19 cellular contexts compared by ENCODE assay signal in the genomic region with DNA sequence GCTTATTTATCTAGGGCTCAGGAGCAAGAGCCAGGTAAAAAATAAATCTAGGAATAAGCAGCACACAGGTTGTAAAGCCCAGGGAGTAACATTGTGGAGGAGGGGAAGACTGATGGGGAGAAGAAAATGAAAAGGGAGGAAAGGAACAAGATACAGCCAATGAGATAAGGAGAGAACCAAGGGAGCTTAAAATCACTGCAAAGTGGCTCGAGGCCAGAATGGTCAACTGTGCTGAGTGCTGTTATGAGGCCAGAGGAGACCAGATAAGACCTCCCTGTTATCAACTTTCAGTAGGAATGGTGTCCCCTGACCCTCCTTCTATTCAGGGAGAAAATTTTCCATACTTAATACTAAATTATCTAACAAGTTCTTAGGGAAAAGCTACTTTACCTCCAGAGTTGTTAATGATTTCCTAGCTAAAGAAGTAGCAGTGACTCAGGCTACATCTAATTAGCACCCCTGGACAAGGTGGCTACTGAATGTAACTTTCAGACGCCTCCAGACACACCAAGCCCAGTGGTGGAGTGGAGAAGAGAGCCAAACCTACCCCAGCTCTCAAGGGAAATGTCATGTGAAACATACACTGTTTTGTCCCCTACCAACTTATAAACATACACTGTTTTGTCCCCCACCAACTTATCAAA. TPM values are rescaled to one million over a fixed set of nuclear protein-coding genes. Genes with fewer than 3 reads are reported as not detected.
DNase-seq lines count a peak whose midpoint lies in the region; ATAC-seq, FAIRE-seq and TF ChIP-seq lines count a peak whose summit lies in the region.
"Had no signal": no experiment of that assay in that cellular context is flagged by ENCODE, and none has a peak within 500 bp of the region (broad histone marks: within the 10 kb centered on the region; RNA-seq: fewer than 3 reads in every experiment).

No MANE protein-coding gene starts in this region.

- peak overlapping the region; percentile 17 for H3K4me2 ChIP-seq in A549

- H3K4me3 ChIP-seq in A549 (no peak overlapping the region), mesodermal cell (ENCODE audit: extremely low read depth, insufficient read depth, low read length, poor library complexity, severe bottlenecking) (no peak overlapping the region)

- no peak for FAIRE-seq in A549 (lab: Jason Lieb, UNC)

- POLR2A ChIA-PET in A549 (lab: Yijun Ruan, JAX) = interaction anchor here (1.0 kb wide), 1 partner anchor 26 kb away, joined by 5 read pairs; the partner anchor contains the start of gene ENAH

- peak overlapping the region in 1 of 2 experiments; percentile 12; a peak in 2 of 6 replicates for H3K27ac ChIP-seq in A549
- peak overlapping the region; percentile 58 for H3K27ac ChIP-seq in epithelial cell of prostate
- peak overlapping the region; percentile 38 for H3K27ac ChIP-seq in mesodermal cell (ENCODE audit: low read depth, low read length, severe bottlenecking)

- H3K4me1 ChIP-seq in A549 = peaks cover 52% of the 10 kb centered on the region
- peaks cover 3% of the 10 kb centered on the region for H3K4me1 ChIP-seq in mesodermal cell (ENCODE audit: control insufficient read depth, insufficient read depth, low read length, poor library complexity, severe bottlenecking)

- ATAC-seq in A549 (peak in 1 of 2 experiments; percentile 62; a peak in 3 of 6 replicates), GM19023 (IDR thresholded peaks at IDR 0.05; ENCODE audit: unreplicated experiment) (no peak), GM18909 (IDR thresholded peaks at IDR 0.05; ENCODE audit: poor library complexity, unreplicated experiment) (no peak)
- ATAC-seq: activated CD4-positive, CD25-positive, alpha-beta regulatory T cell treated with anti-CD3 and anti-CD28 coated beads, Interleukin-2, amount 50 U/mL, for 24 hours; Panc1 had no signal

- no peak for TF ChIP-seq CTCF in A549 (IDR thresholded peaks at IDR 0.05)

- DNase-seq in A549 (ENCODE audit: low read depth in 1 of 2, low spot score in 1 of 2) = no peak
- DNase-seq in NCI-H226 = peak; percentile 24
- no peak for DNase-seq in epithelial cell of prostate (ENCODE audit: low read depth, low spot score)
- DNase-seq in activated gamma-delta T cell (lab: John Stamatoyannopoulos, UW) = no peak
- DNase-seq in stimulated activated CD4-positive, alpha-beta T cell treated with anti-CD3 and anti-CD28 coated beads, Interleukin-4, amount 100 ng/mL, for 4 hours = no peak
- DNase-seq: activated CD8-positive, alpha-beta memory T cell treated with anti-CD3 and anti-CD28 coated beads, Interleukin-2, amount 50 U/mL, for 4 hours; activated naive CD4-positive, alpha-beta T cell treated with anti-CD3 and anti-CD28 coated beads for 36 hours; islet precursor cell; KG1; NCI-H1436 treated with DMSO at 0.1 percent for 48 hours; NCI-H510A treated with DMSO at 0.1 percent for 48 hours; retina; stimulated activated CD4-positive, alpha-beta T cell treated with anti-CD3 and anti-CD28 coated beads, Interleukin-2, amount 100 ng/mL, for 48 hours; T-helper 1 cell had no signal

- CTCF ChIA-PET in A549 (lab: Yijun Ruan, JAX) = interaction anchor here (0.9 to 1.5 kb wide), 5 partner anchors 14 to 218 kb away, joined by 3 to 4 read pairs (median 4); no protein-coding TSS in a partner anchor

- no peak for TF ChIP-seq POLR2A in A549 (IDR thresholded peaks at IDR 0.05; ENCODE audit: low read length)

- TF ChIP-seq EP300 in A549 (IDR thresholded peaks at IDR 0.05) = no peak

- H3K9me3 ChIP-seq in A549 (no peaks in the 10 kb centered on the region), mesodermal cell (ENCODE audit: control insufficient read depth, low read length) (no peaks in the 10 kb centered on the region)

- 65% methylated on average over 2 of the region's 2 CpGs for WGBS in A549 (ENCODE audit: missing lambda C conversion rate)
- 45 to 47% methylated on average over 2 of the region's 2 CpGs for WGBS in mesodermal cell (ENCODE audit: insufficient coverage in 2 of 2), 2 experiments

- no peak for TF ChIP-seq RAD21 in A549 (conservative IDR thresholded peaks at IDR 0.05 in 1 of 2, IDR thresholded peaks at IDR 0.05 in 1 of 2)

- peaks cover 18% of the 10 kb centered on the region for H3K36me3 ChIP-seq in mesodermal cell (ENCODE audit: control insufficient read depth, insufficient read depth, low read length)

TF ChIP-seq in A549, 52 proteins besides CTCF, POLR2A, EP300 and RAD21:
- no peak for TF ChIP-seq KDM5A (IDR thresholded peaks at IDR 0.05)
- no peak for TF ChIP-seq MAX (IDR thresholded peaks at IDR 0.05)
- TF ChIP-seq, protein P1, sequence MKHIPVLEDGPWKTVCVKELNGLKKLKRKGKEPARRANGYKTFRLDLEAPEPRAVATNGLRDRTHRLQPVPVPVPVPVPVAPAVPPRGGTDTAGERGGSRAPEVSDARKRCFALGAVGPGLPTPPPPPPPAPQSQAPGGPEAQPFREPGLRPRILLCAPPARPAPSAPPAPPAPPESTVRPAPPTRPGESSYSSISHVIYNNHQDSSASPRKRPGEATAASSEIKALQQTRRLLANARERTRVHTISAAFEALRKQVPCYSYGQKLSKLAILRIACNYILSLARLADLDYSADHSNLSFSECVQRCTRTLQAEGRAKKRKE (CRISPR knock-in tag; IDR thresholded peaks at IDR 0.05; ENCODE audit: low read depth) = no peak
- TF ChIP-seq JUN (IDR thresholded peaks at IDR 0.05) = no peak
- no peak for TF ChIP-seq JUNB (IDR thresholded peaks at IDR 0.05)
- TF ChIP-seq ZC3H11A (IDR thresholded peaks at IDR 0.05) = no peak
- TF ChIP-seq RCOR1 (IDR thresholded peaks at IDR 0.05; ENCODE audit: low read depth, low read length) = no peak
- no peak for TF ChIP-seq POLR2AphosphoS2 (conservative IDR thresholded peaks at IDR 0.05; ENCODE audit: low read length)
- no peak for TF ChIP-seq SMC3 (IDR thresholded peaks at IDR 0.05)
- no peak for TF ChIP-seq TFCP2L1 (CRISPR knock-in tag; IDR thresholded peaks at IDR 0.05)
- no peak for TF ChIP-seq MYC (IDR thresholded peaks at IDR 0.05; ENCODE audit: borderline replicate concordance, low read length)
- TF ChIP-seq TP53 (CRISPR knock-in tag; IDR thresholded peaks at IDR 0.05) = no peak
- no peak for TF ChIP-seq EHF (CRISPR knock-in tag; IDR thresholded peaks at IDR 0.05)
- TF ChIP-seq HOXA7 (CRISPR knock-in tag; IDR thresholded peaks at IDR 0.05) = no peak
- TF ChIP-seq, protein P2, sequence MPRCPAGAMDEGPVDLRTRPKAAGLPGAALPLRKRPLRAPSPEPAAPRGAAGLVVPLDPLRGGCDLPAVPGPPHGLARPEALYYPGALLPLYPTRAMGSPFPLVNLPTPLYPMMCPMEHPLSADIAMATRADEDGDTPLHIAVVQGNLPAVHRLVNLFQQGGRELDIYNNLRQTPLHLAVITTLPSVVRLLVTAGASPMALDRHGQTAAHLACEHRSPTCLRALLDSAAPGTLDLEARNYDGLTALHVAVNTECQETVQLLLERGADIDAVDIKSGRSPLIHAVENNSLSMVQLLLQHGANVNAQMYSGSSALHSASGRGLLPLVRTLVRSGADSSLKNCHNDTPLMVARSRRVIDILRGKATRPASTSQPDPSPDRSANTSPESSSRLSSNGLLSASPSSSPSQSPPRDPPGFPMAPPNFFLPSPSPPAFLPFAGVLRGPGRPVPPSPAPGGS (IDR thresholded peaks at IDR 0.05) = no peak
- TF ChIP-seq FOSL2 (IDR thresholded peaks at IDR 0.05) = no peak
- no peak for TF ChIP-seq FOSL2 (CRISPR knock-in tag; IDR thresholded peaks at IDR 0.05)
- TF ChIP-seq, protein P3, sequence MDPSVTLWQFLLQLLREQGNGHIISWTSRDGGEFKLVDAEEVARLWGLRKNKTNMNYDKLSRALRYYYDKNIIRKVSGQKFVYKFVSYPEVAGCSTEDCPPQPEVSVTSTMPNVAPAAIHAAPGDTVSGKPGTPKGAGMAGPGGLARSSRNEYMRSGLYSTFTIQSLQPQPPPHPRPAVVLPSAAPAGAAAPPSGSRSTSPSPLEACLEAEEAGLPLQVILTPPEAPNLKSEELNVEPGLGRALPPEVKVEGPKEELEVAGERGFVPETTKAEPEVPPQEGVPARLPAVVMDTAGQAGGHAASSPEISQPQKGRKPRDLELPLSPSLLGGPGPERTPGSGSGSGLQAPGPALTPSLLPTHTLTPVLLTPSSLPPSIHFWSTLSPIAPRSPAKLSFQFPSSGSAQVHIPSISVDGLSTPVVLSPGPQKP (IDR thresholded peaks at IDR 0.05; ENCODE audit: low read depth, low read length) = no peak
TF ChIP-seq in A549: peak in this region for 0.

RNA-seq across cellular contexts. Expression of gene ENAH, which starts 25.5 kb away (rescaled TPM):
- polyA plus RNA-seq in A549 (2011; rRNA removed) (124 and 142 TPM in 2 replicates), A549 (2017; fragmentation: RNase III; extraction: RNeasy Plus Mini Kit Qiagen cat#74134 plus additional on column Dnase treatment) (155 to 172 TPM (median 167 TPM) in 3 replicates)
- polyA plus RNA-seq in A549 (2012; cell fraction: cytosol; rRNA removed) = 32.6 and 33.0 TPM in 2 replicates
- polyA plus RNA-seq in A549 (2012; cell fraction: nucleus; rRNA removed) = 19.3 and 23.0 TPM in 2 replicates
- 97.3 and 100 TPM in 2 replicates for polyA minus RNA-seq in A549 (2011; rRNA and poly(A)+ RNA removed)
- polyA plus RNA-seq in mesodermal cell (2013, experiment 1 of 2) = 106 TPM
- 125 TPM for polyA plus RNA-seq in mesodermal cell (2013, experiment 2 of 2)
